In the genomic region with DNA sequence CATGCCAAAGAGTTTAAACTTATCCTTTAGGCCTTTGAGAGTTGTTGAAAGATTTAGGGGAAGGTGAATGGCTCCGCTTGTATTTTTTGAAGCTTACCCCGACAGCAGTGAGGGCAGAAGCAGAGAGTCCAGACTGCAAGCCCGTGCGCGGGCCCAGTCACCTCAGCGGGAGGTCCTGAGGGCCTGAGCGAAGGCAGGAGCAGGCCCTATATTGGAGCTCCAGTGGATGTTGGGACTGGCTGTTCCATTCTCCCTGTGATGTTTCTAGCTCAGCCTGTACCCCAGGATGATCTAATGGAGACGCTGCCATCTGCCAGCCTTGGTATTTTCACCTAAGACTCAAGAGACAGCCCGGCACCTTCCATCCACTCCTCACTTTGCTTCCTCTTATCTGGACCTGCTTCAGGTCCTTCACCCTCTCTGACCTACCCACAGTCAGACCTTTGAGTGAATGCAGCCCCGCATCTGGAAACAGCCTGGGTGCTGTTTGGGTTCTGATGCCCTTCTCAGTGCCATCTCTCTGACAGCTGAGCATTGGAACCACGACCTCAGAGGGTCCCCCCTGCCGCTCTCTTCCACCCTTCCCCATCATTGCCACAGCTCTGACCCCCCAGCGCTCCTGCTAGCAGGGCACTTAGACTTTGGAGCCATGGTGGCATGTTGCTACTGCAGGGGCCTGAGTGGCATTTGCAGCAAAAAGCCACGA, we compare ENCODE assay signal across 16 cellular contexts.
"Had no signal": no experiment of that assay in that cellular context is flagged by ENCODE, and none has a peak within 500 bp of the region (broad histone marks: within the 10 kb centered on the region; RNA-seq: fewer than 3 reads in every experiment).

No MANE protein-coding gene starts in this region.

- H3K27ac ChIP-seq: foreskin keratinocyte, neutrophil, sigmoid colon, skin epidermis, stomach, thoracic aorta, transverse colon had no signal

- ATAC-seq: foreskin keratinocyte, left colon, natural killer cell had no signal

- H3K4me1 Mint-ChIP-seq: central memory CD8-positive, alpha-beta T cell; mesothelial cell of epicardium; natural killer cell had no signal

- H3K4me3 ChIP-seq: sigmoid colon, skin epidermis, stomach, thoracic aorta, transverse colon had no signal

- H3K9me3 Mint-ChIP-seq: central memory CD8-positive, alpha-beta T cell; mesothelial cell of epicardium; natural killer cell had no signal

- H3K36me3 Mint-ChIP-seq: mesothelial cell of epicardium, natural killer cell had no signal

- H3K4me3 Mint-ChIP-seq: central memory CD8-positive, alpha-beta T cell; mesothelial cell of epicardium; natural killer cell had no signal

- DNase-seq: foreskin keratinocyte; kidney; left colon; mammary epithelial cell; natural killer cell; sigmoid colon; stimulated activated CD4-positive, alpha-beta T cell treated with anti-CD3 and anti-CD28 coated beads, Interleukin-12 subunit alpha, Interleukin-12 subunit beta, amount 100 ng/mL, for 4 hours; stimulated activated naive CD4-positive, alpha-beta T cell; stomach; substantia nigra; transverse colon had no signal

- H3K27ac Mint-ChIP-seq: mesothelial cell of epicardium, natural killer cell had no signal
